In genomic region chrX:53678667-53679066, GRCh38 we compare ENCODE assay signal across 12 cellular contexts. TPM values are rescaled to one million over a fixed set of nuclear protein-coding genes. Genes with fewer than 3 reads are reported as not detected.
DNase-seq lines count a peak whose midpoint lies in the region; ATAC-seq, FAIRE-seq and TF ChIP-seq lines count a peak whose summit lies in the region.
"Had no signal": no experiment of that assay in that cellular context is flagged by ENCODE, and none has a peak within 500 bp of the region (broad histone marks: within the 10 kb centered on the region; RNA-seq: fewer than 3 reads in every experiment).

No MANE protein-coding gene starts in this region.

- no peak for TF ChIP-seq POLR2A in H1 (IDR thresholded peaks at IDR 0.05; ENCODE audit: control extremely low read depth in 1 of 2, low read depth in 2 of 2, low read length in 2 of 2)

- H3K23ac ChIP-seq in H1 (ENCODE audit: insufficient read length): no peak overlapping the region

- no peaks in the 10 kb centered on the region for H3K79me1 ChIP-seq in H1 (ENCODE audit: low read depth, low read length)

- H3K27ac ChIP-seq in OCI-LY3 (ENCODE audit: low read length) (no peak overlapping the region), H1 (ENCODE audit: low read depth, low read length) (no peak overlapping the region)
- H3K27ac ChIP-seq: transverse colon had no signal

- DNase-seq in stimulated activated naive CD8-positive, alpha-beta T cell treated with anti-CD3 and anti-CD28 coated beads, Interleukin-15, Interleukin-2, amounts not matched to agents 100 U/mL and 50 U/mL, for 24 hours: no peak
- DNase-seq in H1 (ENCODE audit: low read depth in 1 of 2, low spot score in 2 of 2) (no peak), NCI-H774 (lab: John Stamatoyannopoulos, UW) (no peak), kidney tubule cell (ENCODE audit: low spot score) (no peak), ecto neural progenitor cell (ENCODE audit: low spot score) (no peak)
- DNase-seq: head of caudate nucleus, transverse colon had no signal

- H3K4me3 Mint-ChIP-seq in stimulated activated naive CD8-positive, alpha-beta T cell treated with anti-CD3 and anti-CD28 coated beads, Interleukin-15, Interleukin-2, amounts not matched to agents 100 ng/mL and 50 ng/mL, for 24 hours: peak overlapping the region; percentile 32

- POLR2A ChIA-PET in H1 (lab: Charles Lee; ENCODE audit: partially characterized antibody): interaction anchor here (0.7 to 4.2 kb wide), 3 partner anchors 9 to 15 kb away, joined by 3 to 17 read pairs (median 4); no protein-coding TSS in a partner anchor

- peak; percentile 22 to 31; a peak in 2 of 4 replicates for TF ChIP-seq RAD21 in H1 (IDR thresholded peaks at IDR 0.05 in 1 of 2, conservative IDR thresholded peaks at IDR 0.05 in 1 of 2; ENCODE audit: low read depth in 2 of 2, low read length in 2 of 2)

- peaks cover 71% of the 10 kb centered on the region for H4K20me1 ChIP-seq in OCI-LY3 (ENCODE audit: insufficient read depth, low read length)
- H4K20me1 ChIP-seq in H1 (replicated peaks in 1 of 2; ENCODE audit: control insufficient read depth in 1 of 2, insufficient read depth in 2 of 2, low read length in 2 of 2): peaks cover 2 to 9% of the 10 kb centered on the region in 2 experiments

- H3K4ac ChIP-seq in H1 (replicated peaks; ENCODE audit: insufficient read length, low read depth, low read length): no peak overlapping the region

- no peak overlapping the region for H3K14ac ChIP-seq in H1 (ENCODE audit: insufficient read length)

- peaks cover 78% of the 10 kb centered on the region for H3K36me3 Mint-ChIP-seq in stimulated activated naive CD8-positive, alpha-beta T cell treated with anti-CD3 and anti-CD28 coated beads, Interleukin-15, Interleukin-2, amounts not matched to agents 100 ng/mL and 50 ng/mL, for 24 hours (ENCODE audit: low read depth)

- TF ChIP-seq CTCF in OCI-LY3 (IDR thresholded peaks at IDR 0.05; ENCODE audit: low read depth, low read length): peak; percentile 23; the same call in 1 of the 2 replicates
- peak in 2 of 3 experiments; percentile 14 to 41; a peak in 1 of 4 replicates for TF ChIP-seq CTCF in H1 (IDR thresholded peaks at IDR 0.05; ENCODE audit: control extremely low read depth in 1 of 3, insufficient read depth in 1 of 3, low read depth in 1 of 3, low read length in 3 of 3)

- CTCF ChIA-PET in H1 (lab: Charles Lee; ENCODE audit: partially characterized antibody): interaction anchor here (0.6 to 1.1 kb wide), 4 partner anchors 22 to 1237 kb away, joined by 3 to 4 read pairs (median 3); no protein-coding TSS in a partner anchor

- H3K27ac Mint-ChIP-seq in stimulated activated naive CD8-positive, alpha-beta T cell treated with anti-CD3 and anti-CD28 coated beads, Interleukin-15, Interleukin-2, amounts not matched to agents 100 ng/mL and 50 ng/mL, for 24 hours: no peak overlapping the region

- H2AFZ ChIP-seq in OCI-LY3 (ENCODE audit: low read depth, low read length) (no peak overlapping the region), H1 (ENCODE audit: low read length) (no peak overlapping the region)

- no peaks in the 10 kb centered on the region for H3K9me3 Mint-ChIP-seq in stimulated activated naive CD8-positive, alpha-beta T cell treated with anti-CD3 and anti-CD28 coated beads, Interleukin-15, Interleukin-2, amounts not matched to agents 100 ng/mL and 50 ng/mL, for 24 hours
- H3K9me3 Mint-ChIP-seq: naive thymus-derived CD4-positive, alpha-beta T cell had no signal

- H2BK120ac ChIP-seq in H1 (replicated peaks; ENCODE audit: low read depth, low read length): no peak overlapping the region

- no peak overlapping the region for H2BK5ac ChIP-seq in H1 (ENCODE audit: low read depth, low read length)

- H2AK5ac ChIP-seq in H1 (ENCODE audit: low read depth, low read length): no peak overlapping the region

- no peak overlapping the region for H4K91ac ChIP-seq in H1 (replicated peaks; ENCODE audit: insufficient read length, low read length)

- no peak for ATAC-seq in stimulated activated naive CD8-positive, alpha-beta T cell treated with anti-CD3 and anti-CD28 coated beads, Interleukin-15, Interleukin-2, amounts not matched to agents 100 U/mL and 50 U/mL, for 24 hours
- no peak for ATAC-seq in GM21390 (IDR thresholded peaks at IDR 0.05; ENCODE audit: unreplicated experiment)
- ATAC-seq: HepG2; naive thymus-derived CD4-positive, alpha-beta T cell had no signal

- H3K4me1 ChIP-seq in OCI-LY3 (ENCODE audit: low read length) (peaks cover 8% of the 10 kb centered on the region), H1 (replicated peaks in 1 of 4; ENCODE audit: control insufficient read depth in 3 of 4, insufficient read depth in 4 of 4, low read length in 3 of 4) (peaks cover 0 to 6% (median 0%) of the 10 kb centered on the region in 4 experiments; a peak in 1 of 7 replicates)

- H2BK20ac ChIP-seq in H1 (ENCODE audit: low read length): no peak overlapping the region

- H3K27me3 ChIP-seq in OCI-LY3 (ENCODE audit: low read depth, low read length): no peaks in the 10 kb centered on the region
- H3K27me3 ChIP-seq in H1 (replicated peaks in 1 of 4; ENCODE audit: control insufficient read depth in 3 of 4, extremely low read depth in 1 of 4, insufficient read depth in 3 of 4, low read length in 3 of 4): no peaks in the 10 kb centered on the region
- H3K27me3 ChIP-seq: transverse colon had no signal

- H3K27me3 Mint-ChIP-seq in stimulated activated naive CD8-positive, alpha-beta T cell treated with anti-CD3 and anti-CD28 coated beads, Interleukin-15, Interleukin-2, amounts not matched to agents 100 ng/mL and 50 ng/mL, for 24 hours: no peaks in the 10 kb centered on the region
- H3K27me3 Mint-ChIP-seq: naive thymus-derived CD4-positive, alpha-beta T cell had no signal

- H3K4me3 ChIP-seq in OCI-LY3 (ENCODE audit: low read length) (no peak overlapping the region), H1 (ENCODE audit: extremely low read depth in 1 of 4, insufficient read depth in 2 of 4, low read depth in 3 of 4, low read length in 4 of 4) (no peak overlapping the region)
- H3K4me3 ChIP-seq: transverse colon had no signal

- H3K36me3 ChIP-seq in OCI-LY3 (replicated peaks; ENCODE audit: low read depth, low read length): peaks cover 67% of the 10 kb centered on the region
- H3K36me3 ChIP-seq in H1 (ENCODE audit: control insufficient read depth in 2 of 4, insufficient read depth in 4 of 4, low read length in 3 of 4): peaks cover 0 to 68% (median 8%) of the 10 kb centered on the region in 4 experiments; a peak in 5 of 8 replicates
- H3K36me3 ChIP-seq: transverse colon had no signal

- no peak for TF ChIP-seq EP300 in H1 (IDR thresholded peaks at IDR 0.05; ENCODE audit: borderline replicate concordance in 1 of 2, low read depth in 2 of 2, low read length in 2 of 2)

- H2BK12ac ChIP-seq in H1 (ENCODE audit: low read depth, low read length): no peak overlapping the region

- no peak for FAIRE-seq in H1 (lab: Jason Lieb, UNC)
- FAIRE-seq: HepG2 had no signal

- no peak overlapping the region for H2BK15ac ChIP-seq in H1 (ENCODE audit: low read length)

- H3K9me3 ChIP-seq in OCI-LY3 (ENCODE audit: insufficient read depth, low read length) (no peaks in the 10 kb centered on the region), H1 (ENCODE audit: insufficient read depth in 2 of 2, low read depth in 1 of 2, low read length in 1 of 2) (no peaks in the 10 kb centered on the region)
- H3K9me3 ChIP-seq: transverse colon had no signal

- H3K79me2 ChIP-seq in OCI-LY3 (ENCODE audit: low read length) (peaks cover 100% of the 10 kb centered on the region), H1 (ENCODE audit: control insufficient read depth in 1 of 2, insufficient read depth in 2 of 2, low read length in 2 of 2) (peaks cover 19 to 100% of the 10 kb centered on the region in 2 experiments)

- H3K4me2 ChIP-seq in OCI-LY3 (ENCODE audit: low read length) (no peak overlapping the region), H1 (ENCODE audit: insufficient read depth in 1 of 2, low read depth in 2 of 2, low read length in 2 of 2) (no peak overlapping the region)

- no peak overlapping the region for H3K56ac ChIP-seq in H1 (replicated peaks; ENCODE audit: insufficient read length, low read depth, low read length)

- no peak overlapping the region for H4K5ac ChIP-seq in H1 (ENCODE audit: insufficient read length, low read depth, low read length)

- H3K9ac ChIP-seq in OCI-LY3 (ENCODE audit: low read length): no peak overlapping the region
- no peak overlapping the region for H3K9ac ChIP-seq in H1 (replicated peaks in 1 of 4; ENCODE audit: extremely low read depth in 1 of 4, low read depth in 3 of 4, low read length in 3 of 4)

- H3K4me1 Mint-ChIP-seq in stimulated activated naive CD8-positive, alpha-beta T cell treated with anti-CD3 and anti-CD28 coated beads, Interleukin-15, Interleukin-2, amounts not matched to agents 100 ng/mL and 50 ng/mL, for 24 hours (ENCODE audit: low read depth): peaks cover 62% of the 10 kb centered on the region

- H4K8ac ChIP-seq in H1 (ENCODE audit: extremely low read depth, insufficient read depth, low read length): no peak overlapping the region

- H3K23me2 ChIP-seq in H1 (ENCODE audit: low read depth, low read length): 0 out of 2 replicates have a peak, but pooled peaks cover 5% of the 10 kb centered on the region

- no peak overlapping the region for H3K18ac ChIP-seq in H1 (ENCODE audit: extremely low read depth, low read length)

TF ChIP-seq in H1, 55 proteins besides CTCF, POLR2A, EP300 and RAD21 (continues in another document):
- TF ChIP-seq ATF2 (IDR thresholded peaks at IDR 0.05; ENCODE audit: low read length) (no peak), CHD1 (IDR thresholded peaks at IDR 0.05; ENCODE audit: low read depth, low read length) (no peak), CHD2 (IDR thresholded peaks at IDR 0.05; ENCODE audit: low read length) (no peak), CBX5 (IDR thresholded peaks at IDR 0.05; ENCODE audit: low read depth, low read length) (no peak)

RNA-seq across cellular contexts. Expression of gene HUWE1, which starts 7.9 kb away (rescaled TPM):
- 252 and 257 TPM in 2 replicates for total RNA-seq in H1 (2021; fragmentation: NEBNext Ultra II Directional; extraction: Animal tissue kit (Norgen Biotek cat#: 25700))
- 106 and 114 TPM in 2 replicates for polyA plus RNA-seq in H1 (2011; rRNA removed)
- 83.4 TPM for polyA plus RNA-seq in H1 (2011; cell fraction: cytosol; rRNA removed)
- 246 TPM for polyA plus RNA-seq in H1 (2011; cell fraction: nucleus; rRNA removed)
- polyA plus RNA-seq in H1 (2012, experiment 1 of 2): 140 to 161 TPM (median 151 TPM) in 4 replicates
- polyA plus RNA-seq in H1 (2012, experiment 2 of 2): 15.3 TPM
- 66.9 TPM for polyA plus RNA-seq in H1 (2013, experiment 1 of 2)
- 55.4 TPM for polyA plus RNA-seq in H1 (2013, experiment 2 of 2)
- 667 and 860 TPM in 2 replicates for polyA minus RNA-seq in H1 (2011; rRNA and poly(A)+ RNA removed)
- polyA minus RNA-seq in H1 (2011; cell fraction: cytosol; rRNA and poly(A)+ RNA removed): 207 TPM
- polyA minus RNA-seq in H1 (2011; cell fraction: nucleus; rRNA and poly(A)+ RNA removed): 261 TPM
